In the genomic region with DNA sequence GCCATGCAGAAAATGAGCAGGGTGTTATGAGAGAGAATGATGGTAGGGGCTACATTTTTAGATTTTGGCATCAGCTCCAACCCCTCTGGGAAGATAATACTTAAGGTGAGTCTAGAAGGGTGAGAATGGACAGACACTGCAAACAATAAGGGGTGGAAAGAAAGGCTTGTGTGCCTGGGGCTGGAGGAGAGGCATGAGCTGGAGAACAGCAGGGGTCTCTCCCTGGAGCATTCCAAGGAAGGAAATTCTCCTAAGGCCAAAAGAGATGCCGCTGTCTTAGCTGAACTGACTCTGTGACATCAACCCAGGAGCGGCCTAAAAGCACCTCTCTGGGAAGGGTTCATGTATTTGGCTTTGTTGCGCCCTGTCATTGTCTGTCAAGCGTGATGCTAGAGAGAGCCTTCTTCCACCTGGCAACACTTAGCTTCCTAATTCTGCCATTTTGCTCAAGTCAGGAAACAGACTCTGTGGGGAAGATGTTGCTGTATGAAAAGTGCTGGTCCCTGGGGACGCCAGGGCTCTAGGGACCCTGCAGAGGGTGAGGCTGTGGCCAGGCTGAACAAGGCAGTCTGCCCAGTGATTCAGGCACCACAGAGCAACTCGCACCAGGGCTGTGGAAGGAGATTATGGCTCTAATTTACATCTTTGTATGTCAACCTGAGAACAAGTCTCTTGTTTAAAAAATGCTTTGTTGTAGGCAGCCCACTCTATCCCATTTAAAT, we compare ENCODE assay signal across 1 cellular context.
TF ChIP-seq lines count a peak whose summit lies in the region.

No MANE protein-coding gene starts in this region.

TF ChIP-seq in IMR-90, 13 proteins besides CTCF, POLR2A, EP300 and RAD21:
- TF ChIP-seq MAZ (IDR thresholded peaks at IDR 0.05; ENCODE audit: borderline replicate concordance, low read depth, low read length) (no peak), MXI1 (IDR thresholded peaks at IDR 0.05; ENCODE audit: borderline replicate concordance, low read depth, low read length) (no peak)
